ENCODE assay signal across 11 cellular contexts in genomic region chr20:1820137-1821074, GRCh38.
DNase-seq lines count a peak whose midpoint lies in the region; ATAC-seq, FAIRE-seq and TF ChIP-seq lines count a peak whose summit lies in the region.
"Had no signal": no experiment of that assay in that cellular context is flagged by ENCODE, and none has a peak within 500 bp of the region (broad histone marks: within the 10 kb centered on the region; RNA-seq: fewer than 3 reads in every experiment).

No MANE protein-coding gene starts in this region.

- H3K9me3 Mint-ChIP-seq in WTC11: peaks cover 3% of the 10 kb centered on the region

- FAIRE-seq in D721Med (lab: Jason Lieb, UNC): no peak
- FAIRE-seq: pancreas had no signal

- TF ChIP-seq POLR2A in breast epithelium (IDR thresholded peaks at IDR 0.05) (no peak), erythroblast (IDR thresholded peaks at IDR 0.05; ENCODE audit: low read length) (no peak)

- no peak overlapping the region for H3K9ac ChIP-seq in subcutaneous abdominal adipose tissue (ENCODE audit: low read length in 5 of 5)

- ATAC-seq in WTC11: no peak

- POLR2A ChIA-PET in WTC11 (lab: Charles Lee): no interaction called here

- H3K9me3 ChIP-seq in breast epithelium: peaks cover 5 to 10% of the 10 kb centered on the region in 2 donors
- peaks cover 5 to 12% (median 10%) of the 10 kb centered on the region in 5 donors for H3K9me3 ChIP-seq in subcutaneous abdominal adipose tissue (ENCODE audit: control insufficient read depth in 5 of 5, low read length in 5 of 5)
- H3K9me3 ChIP-seq: pancreas had no signal

- H3K27ac Mint-ChIP-seq in WTC11: no peak overlapping the region
- H3K27ac Mint-ChIP-seq: IgD-negative memory B cell had no signal

- H3K36me3 Mint-ChIP-seq in WTC11: 0 out of 2 replicates have a peak, but pooled peaks cover 2% of the 10 kb centered on the region

- peak overlapping the region; percentile 94 to 95 for H3K27ac ChIP-seq in breast epithelium
- peak overlapping the region; percentile 13 for H3K27ac ChIP-seq in subcutaneous abdominal adipose tissue (ENCODE audit: low read depth, low read length)

- H3K36me3 ChIP-seq in breast epithelium (no peaks in the 10 kb centered on the region), subcutaneous abdominal adipose tissue (ENCODE audit: control insufficient read depth in 5 of 5, insufficient read depth in 5 of 5, low read length in 5 of 5) (no peaks in the 10 kb centered on the region)
- H3K36me3 ChIP-seq: pancreas had no signal

- CTCF ChIA-PET in WTC11 (lab: Charles Lee): interaction anchor here (1.7 kb wide), 1 partner anchor 18 kb away, joined by 6 read pairs; no protein-coding TSS in a partner anchor

- no peaks in the 10 kb centered on the region for H3K27me3 ChIP-seq in breast epithelium
- H3K27me3 ChIP-seq in subcutaneous abdominal adipose tissue (ENCODE audit: control insufficient read depth in 5 of 5, insufficient read depth in 4 of 5, low read length in 5 of 5): peaks cover 0 to 3% (median 0%) of the 10 kb centered on the region in 5 donors
- H3K27me3 ChIP-seq: pancreas had no signal

- H3K4me1 ChIP-seq in breast epithelium: peaks cover 12 to 18% of the 10 kb centered on the region in 2 donors
- peaks cover 6 to 71% (median 32%) of the 10 kb centered on the region in 5 donors for H3K4me1 ChIP-seq in subcutaneous abdominal adipose tissue (ENCODE audit: control insufficient read depth in 5 of 5, insufficient read depth in 5 of 5, low read length in 5 of 5)
- H3K4me1 ChIP-seq: pancreas had no signal

- DNase-seq in M059J (ENCODE audit: low read depth) (peak; percentile 90), breast epithelium (ENCODE audit: low spot score in 2 of 2) (no peak), hepatic stellate cell (ENCODE audit: low spot score) (peak; percentile 74), WTC11 (ENCODE audit: low spot score) (no peak), erythroblast (lab: John Stamatoyannopoulos, UW) (no peak), D721Med (ENCODE audit: insufficient read length, low spot score) (no peak)
- DNase-seq in stimulated activated CD4-positive, alpha-beta T cell treated with anti-CD3 and anti-CD28 coated beads, Interleukin-15, amount 100 ng/mL, for 24 hours: no peak
- DNase-seq: NCI-H345, pancreas had no signal

- H3K27me3 Mint-ChIP-seq in WTC11 (ENCODE audit: low read depth): peaks cover 2% of the 10 kb centered on the region; the same call in 1 of the 2 replicates

- H3K4me3 ChIP-seq in breast epithelium (no peak overlapping the region), subcutaneous abdominal adipose tissue (ENCODE audit: low read depth in 1 of 5, low read length in 5 of 5) (no peak overlapping the region)
- H3K4me3 ChIP-seq: pancreas had no signal

- intact Hi-C loops in breast epithelium (cut with DNase I; ENCODE audit: low total_unique reads): no loop called here

- H3K4me3 Mint-ChIP-seq in WTC11: no peak overlapping the region

- TF ChIP-seq CTCF in breast epithelium (IDR thresholded peaks at IDR 0.05) (no peak), WTC11 (IDR thresholded peaks at IDR 0.05) (no peak), D721Med (IDR thresholded peaks at IDR 0.05; ENCODE audit: insufficient read depth, missing control alignments) (no peak)

- H3K4me1 Mint-ChIP-seq in WTC11: peaks cover 42% of the 10 kb centered on the region

TF ChIP-seq in WTC11, 78 proteins besides CTCF, POLR2A, EP300 and RAD21:
- TF ChIP-seq SMAD3 (CRISPR knock-in tag; IDR thresholded peaks at IDR 0.05; ENCODE audit: borderline replicate concordance): no peak

Comparison
In these comparisons a context has a peak if more than half of its experiments do, and no peak if none do; other contexts are left out.
1. DNase-seq: peak in M059J (single experiment) and hepatic stellate cell (single experiment); none in breast epithelium (0 of 2), stimulated activated CD4-positive, alpha-beta T cell treated with anti-CD3 and anti-CD28 coated beads, Interleukin-15, amount 100 ng/mL, for 24 hours (single experiment), WTC11 (single experiment), erythroblast (0 of 2) and D721Med (single experiment).